ENCODE assay signal across 10 cellular contexts in genomic region chr11:78961938-78962701, GRCh38.
A peak's percentile ranks its signal among the peaks of the same experiment; 100 is the strongest.
DNase-seq lines count a peak whose midpoint lies in the region; TF ChIP-seq lines count a peak whose summit lies in the region.
"Had no signal": no experiment of that assay in that cellular context is flagged by ENCODE, and none has a peak within 500 bp of the region (broad histone marks: within the 10 kb centered on the region; RNA-seq: fewer than 3 reads in every experiment).

No MANE protein-coding gene starts in this region.

- H3K4me1 ChIP-seq in HUES64 (ENCODE audit: insufficient read depth, low read length), result peaks cover 16% of the 10 kb centered on the region; the same call in 1 of the 2 replicates

- CTCF ChIA-PET in AG04450 (lab: Charles Lee), result interaction anchor here (1.0 to 5.5 kb wide), 4 partner anchors 127 to 316 kb away, joined by 3 to 87 read pairs (median 16); no protein-coding TSS in a partner anchor

- no peak overlapping the region for H3K27ac ChIP-seq in AG04450 (ENCODE audit: low read depth, low read length)
- H3K27ac ChIP-seq in HUES64 (ENCODE audit: low read depth, low read length), result no peak overlapping the region

- H3K4me3 Mint-ChIP-seq in CD14-positive monocyte, result peak overlapping the region in 1 of 2 donors; percentile 68

- peaks cover 0 to 3% (median 0%) of the 10 kb centered on the region in 7 donors for H3K9me3 Mint-ChIP-seq in CD14-positive monocyte

- H3K4me3 ChIP-seq in AG04450 (ENCODE audit: low read depth, low read length), result peak overlapping the region; percentile 49
- H3K4me3 ChIP-seq in HUES64 (ENCODE audit: low read length), result peak overlapping the region; percentile 63

- intact Hi-C loops in CD14-positive monocyte (cut with micrococcal nuclease), result loop anchor here in 1 of 2 donors (10.0 kb wide), 1 partner anchor 317 kb away; no protein-coding TSS in a partner anchor

- no peaks in the 10 kb centered on the region for H3K4me1 Mint-ChIP-seq in CD14-positive monocyte

- H3K27ac Mint-ChIP-seq in CD14-positive monocyte, result peak overlapping the region in 1 of 7 donors; percentile 71

- TF ChIP-seq CTCF in AG04450 (IDR thresholded peaks at IDR 0.05; ENCODE audit: low read depth, low read length) (no peak), CD14-positive monocyte (IDR thresholded peaks at IDR 0.05) (no peak)

- no peaks in the 10 kb centered on the region for H3K36me3 ChIP-seq in HUES64 (ENCODE audit: insufficient read depth, low read length)

- peaks cover 48 to 88% (median 53%) of the 10 kb centered on the region in 3 donors for H3K27me3 Mint-ChIP-seq in CD14-positive monocyte (ENCODE audit: low read depth in 3 of 3)

- no peaks in the 10 kb centered on the region for H3K36me3 Mint-ChIP-seq in CD14-positive monocyte

- H3K27me3 ChIP-seq in AG04450 (ENCODE audit: control insufficient read depth, insufficient read depth, low read length) (no peaks in the 10 kb centered on the region), HUES64 (ENCODE audit: insufficient read depth, low read length) (peaks cover 4% of the 10 kb centered on the region; the same call in 1 of the 2 replicates)

- POLR2A ChIA-PET in AG04450 (lab: Yijun Ruan, JAX), result no interaction called here

- H3K9ac ChIP-seq in HUES64 (ENCODE audit: low read depth, low read length), result no peak overlapping the region

- DNase-seq in AG04450 (ENCODE audit: low read depth, low spot score) (peak; percentile 18), anterior cingulate cortex (lab: John Stamatoyannopoulos, UW) (peak in 37 of 58 donors; percentile 7 to 52 (median 32)), islet precursor cell (peak; percentile 90), amniotic stem cell (lab: John Stamatoyannopoulos, UW) (no peak), NCI-H226 (no peak), CD14-positive monocyte (ENCODE audit: low spot score) (no peak)
- no peak for DNase-seq in effector CD8-positive, alpha-beta T cell (lab: John Stamatoyannopoulos, UW)
- DNase-seq: DND-41; stimulated activated CD4-positive, alpha-beta T cell treated with anti-CD3 and anti-CD28 coated beads, Interleukin-4, amount 100 ng/mL, for 1 hour had no signal

- 7% methylated on average over 35 of the region's 36 CpGs for WGBS in HUES64

- no peaks in the 10 kb centered on the region for H3K9me3 ChIP-seq in AG04450 (ENCODE audit: control insufficient read depth, insufficient read depth, low read length)
- H3K9me3 ChIP-seq in HUES64 (ENCODE audit: insufficient read depth, low read depth, low read length), result no peaks in the 10 kb centered on the region

Comparison
In these comparisons a context has a peak if more than half of its experiments do, and no peak if none do; other contexts are left out.
1. DNase-seq: peak in AG04450 (single experiment), anterior cingulate cortex (37 of 58) and islet precursor cell (single experiment); none in amniotic stem cell (single experiment), NCI-H226 (single experiment), CD14-positive monocyte (single experiment) and effector CD8-positive, alpha-beta T cell (single experiment).